ENCODE assay signal across 9 cellular contexts in genomic region chr16:78925071-78925714, GRCh38.
DNase-seq lines count a peak whose midpoint lies in the region; ATAC-seq and TF ChIP-seq lines count a peak whose summit lies in the region.
"Had no signal": no experiment of that assay in that cellular context is flagged by ENCODE, and none has a peak within 500 bp of the region (broad histone marks: within the 10 kb centered on the region; RNA-seq: fewer than 3 reads in every experiment).

No MANE protein-coding gene starts in this region.

- no peak overlapping the region for H3K27ac Mint-ChIP-seq in glutamatergic neuron (ENCODE audit: unreplicated experiment)
- H3K27ac Mint-ChIP-seq in stimulated activated memory B cell treated with anti-CD40 and anti-IgM and Interleukin-4, amounts not matched to agents 10 μg/mL and 1 μg/mL and 100 μg/mL, for 72 hours: no peak overlapping the region

- no peaks in the 10 kb centered on the region for H3K4me1 Mint-ChIP-seq in glutamatergic neuron (ENCODE audit: low read depth, unreplicated experiment)
- no peaks in the 10 kb centered on the region for H3K4me1 Mint-ChIP-seq in stimulated activated memory B cell treated with anti-CD40 and anti-IgM and Interleukin-4, amounts not matched to agents 10 μg/mL and 1 μg/mL and 100 μg/mL, for 72 hours

- no peak overlapping the region for H3K4me3 Mint-ChIP-seq in glutamatergic neuron (ENCODE audit: unreplicated experiment)
- no peak overlapping the region for H3K4me3 Mint-ChIP-seq in stimulated activated memory B cell treated with anti-CD40 and anti-IgM and Interleukin-4, amounts not matched to agents 10 μg/mL and 1 μg/mL and 100 μg/mL, for 72 hours
- H3K4me3 Mint-ChIP-seq: naive B cell had no signal

- no peak overlapping the region for H3K4me3 ChIP-seq in AG10803 (ENCODE audit: low read length)

- no peak for DNase-seq in AG10803 (ENCODE audit: low read depth)
- peak; percentile 41 for DNase-seq in UCSD-AML1 (lab: John Stamatoyannopoulos, UW; ENCODE audit: unreplicated experiment)
- DNase-seq in glutamatergic neuron: peak; percentile 46
- DNase-seq in stimulated activated CD4-positive, alpha-beta T cell treated with anti-CD3 and anti-CD28 coated beads, Interleukin-12 subunit alpha, Interleukin-12 subunit beta, amount 100 ng/mL, for 48 hours (ENCODE audit: low read depth in 2 of 3, low spot score in 1 of 3): peak; percentile 17 to 40 (median 37)
- DNase-seq in GOT3 (lab: John Stamatoyannopoulos, UW): no peak
- DNase-seq: naive B cell had no signal

- no peaks in the 10 kb centered on the region for H3K9me3 Mint-ChIP-seq in glutamatergic neuron (ENCODE audit: unreplicated experiment)
- H3K9me3 Mint-ChIP-seq in stimulated activated memory B cell treated with anti-CD40 and anti-IgM and Interleukin-4, amounts not matched to agents 10 μg/mL and 1 μg/mL and 100 μg/mL, for 72 hours: peaks cover 12% of the 10 kb centered on the region

- peaks cover 3% of the 10 kb centered on the region for H3K27me3 Mint-ChIP-seq in glutamatergic neuron (ENCODE audit: unreplicated experiment)
- no peaks in the 10 kb centered on the region for H3K27me3 Mint-ChIP-seq in stimulated activated memory B cell treated with anti-CD40 and anti-IgM and Interleukin-4, amounts not matched to agents 10 μg/mL and 1 μg/mL and 100 μg/mL, for 72 hours

- ATAC-seq in GM21360 (IDR thresholded peaks at IDR 0.05; ENCODE audit: unreplicated experiment) (peak; percentile 74), GM19463 (IDR thresholded peaks at IDR 0.05; ENCODE audit: unreplicated experiment) (no peak)
- ATAC-seq in stimulated activated memory B cell treated with anti-CD40 and anti-IgM and Interleukin-4, amounts not matched to agents 10 μg/mL and 1 μg/mL and 100 μg/mL, for 72 hours: no peak

- TF ChIP-seq CTCF in AG10803 (conservative IDR thresholded peaks at IDR 0.05; ENCODE audit: low read length) (peak; percentile 18; the same call in 1 of the 2 replicates), glutamatergic neuron (IDR thresholded peaks at IDR 0.05; ENCODE audit: partially characterized antibody, unreplicated experiment) (peak; percentile 71)

- H3K36me3 Mint-ChIP-seq in glutamatergic neuron (ENCODE audit: unreplicated experiment): peaks cover 14% of the 10 kb centered on the region
- peaks cover 12% of the 10 kb centered on the region for H3K36me3 Mint-ChIP-seq in stimulated activated memory B cell treated with anti-CD40 and anti-IgM and Interleukin-4, amounts not matched to agents 10 μg/mL and 1 μg/mL and 100 μg/mL, for 72 hours

Comparison
In these comparisons a context has a peak if more than half of its experiments do, and no peak if none do; other contexts are left out.
1. DNase-seq: peak in UCSD-AML1 (single experiment), glutamatergic neuron (single experiment) and stimulated activated CD4-positive, alpha-beta T cell treated with anti-CD3 and anti-CD28 coated beads, Interleukin-12 subunit alpha, Interleukin-12 subunit beta, amount 100 ng/mL, for 48 hours (3 of 3); none in AG10803 (single experiment) and GOT3 (single experiment).